In genomic region chr4:2948895-2949781, GRCh38 we compare ENCODE assay signal across 8 cellular contexts.
DNase-seq lines count a peak whose midpoint lies in the region; ATAC-seq and TF ChIP-seq lines count a peak whose summit lies in the region.

No MANE protein-coding gene starts in this region.

- H3K36me3 Mint-ChIP-seq in nephron progenitor cell (ENCODE audit: low read depth): peaks cover 75% of the 10 kb centered on the region

- H3K4me1 Mint-ChIP-seq in nephron progenitor cell: no peaks in the 10 kb centered on the region

- no peak overlapping the region for H3K4me3 ChIP-seq in choroid plexus epithelial cell (ENCODE audit: low read depth, low read length)

- TF ChIP-seq CTCF in choroid plexus epithelial cell (conservative IDR thresholded peaks at IDR 0.05; ENCODE audit: low read depth, low read length): peak; percentile 56
- peak; percentile 10 for TF ChIP-seq CTCF in nephron progenitor cell (IDR thresholded peaks at IDR 0.05)

- H3K9me3 Mint-ChIP-seq in nephron progenitor cell: no peaks in the 10 kb centered on the region

- DNase-seq in ELR (ENCODE audit: low read depth): peak; percentile 44
- DNase-seq in MV-4-11 (lab: John Stamatoyannopoulos, UW): peak; percentile 23
- DNase-seq in choroid plexus epithelial cell (ENCODE audit: low read depth): no peak
- no peak for DNase-seq in nephron progenitor cell
- DNase-seq in HPDE6-E6E7 (ENCODE audit: extremely low spot score): no peak
- DNase-seq in Ammon's horn (ENCODE audit: low spot score): no peak
- no peak for DNase-seq in stimulated activated CD4-positive, alpha-beta T cell treated with anti-CD3 and anti-CD28 coated beads, Interleukin-2, amount 100 ng/mL, for 24 hours

- ATAC-seq in HG02852 (IDR thresholded peaks at IDR 0.05; ENCODE audit: unreplicated experiment): no peak

- no peak overlapping the region for H3K27ac Mint-ChIP-seq in nephron progenitor cell

- H3K27me3 Mint-ChIP-seq in nephron progenitor cell (ENCODE audit: low read depth, poor library complexity): no peaks in the 10 kb centered on the region

- H3K4me3 Mint-ChIP-seq in nephron progenitor cell: no peak overlapping the region

Comparison
In these comparisons a context has a peak if more than half of its experiments do, and no peak if none do; other contexts are left out.
1. DNase-seq: peak in ELR (single experiment) and MV-4-11 (single experiment); none in choroid plexus epithelial cell (single experiment), nephron progenitor cell (single experiment), HPDE6-E6E7 (single experiment), Ammon's horn (single experiment) and stimulated activated CD4-positive, alpha-beta T cell treated with anti-CD3 and anti-CD28 coated beads, Interleukin-2, amount 100 ng/mL, for 24 hours (0 of 2).